ENCODE assay signal across 8 cellular contexts in genomic region chr22:24951942-24952836, GRCh38. TPM values are rescaled to one million over a fixed set of nuclear protein-coding genes. Genes with fewer than 3 reads are reported as not detected.
DNase-seq lines count a peak whose midpoint lies in the region; ATAC-seq and TF ChIP-seq lines count a peak whose summit lies in the region.

Gene KIAA1671, plus strand, starts transcription at chr22:24952716. Its CDS starts 75,284 bp downstream, at chr22:25028000.

- CTCF ChIA-PET in activated CD4-positive, alpha-beta T cell treated with anti-CD3 and anti-CD28 coated beads for 36 hours (lab: Charles Lee): interaction anchor here (0.5 to 9.5 kb wide), 7 partner anchors 14 to 105 kb away, joined by 3 to 79 read pairs (median 4); no protein-coding TSS in a partner anchor

- peaks cover 47% of the 10 kb centered on the region for H3K27me3 Mint-ChIP-seq in activated CD4-positive, alpha-beta T cell treated with anti-CD3 and anti-CD28 coated beads for 36 hours

- peak; percentile 90 for DNase-seq in Daoy (ENCODE audit: low read depth)
- peak; percentile 75 for DNase-seq in NCI-H460 (ENCODE audit: extremely low read depth, low read depth)
- DNase-seq in activated CD4-positive, alpha-beta T cell treated with anti-CD3 and anti-CD28 coated beads for 36 hours: peak; percentile 91
- DNase-seq in choroid plexus epithelial cell (ENCODE audit: low read depth): peak; percentile 62
- peak; percentile 44 for DNase-seq in kidney glomerular epithelial cell (lab: John Stamatoyannopoulos, UW)
- DNase-seq in stimulated activated CD4-positive, alpha-beta T cell treated with anti-CD3 and anti-CD28 coated beads, Interleukin-15, amount 100 ng/mL, for 24 hours: peak; percentile 89

- no peaks in the 10 kb centered on the region for H3K9me3 Mint-ChIP-seq in activated CD4-positive, alpha-beta T cell treated with anti-CD3 and anti-CD28 coated beads for 36 hours (ENCODE audit: low read depth)

- POLR2A ChIA-PET in activated CD4-positive, alpha-beta T cell treated with anti-CD3 and anti-CD28 coated beads for 36 hours (lab: Charles Lee): no interaction called here

- intact Hi-C loops in activated CD4-positive, alpha-beta T cell treated with anti-CD3 and anti-CD28 coated beads for 36 hours (cut with DNase I, micrococcal nuclease): loop anchor here (1.0 to 2.0 kb wide), 6 partner anchors 42 to 497 kb away; no protein-coding TSS in a partner anchor

- H3K4me3 Mint-ChIP-seq in activated CD4-positive, alpha-beta T cell treated with anti-CD3 and anti-CD28 coated beads for 36 hours: peak within 1 kb of the TSS; percentile 75

- peak; percentile 98 for TF ChIP-seq CTCF in choroid plexus epithelial cell (conservative IDR thresholded peaks at IDR 0.05; ENCODE audit: low read depth, low read length)

- H3K27ac Mint-ChIP-seq in activated CD4-positive, alpha-beta T cell treated with anti-CD3 and anti-CD28 coated beads for 36 hours: no peak within 1 kb of the TSS

- ATAC-seq in HG02759 (IDR thresholded peaks at IDR 0.05; ENCODE audit: unreplicated experiment) (peak; percentile 90), GM21786 (IDR thresholded peaks at IDR 0.05; ENCODE audit: unreplicated experiment) (no peak)
- ATAC-seq in activated CD4-positive, alpha-beta T cell treated with anti-CD3 and anti-CD28 coated beads for 36 hours: peak; percentile 97

- H3K36me3 Mint-ChIP-seq in activated CD4-positive, alpha-beta T cell treated with anti-CD3 and anti-CD28 coated beads for 36 hours (ENCODE audit: low read depth): no peaks in the 10 kb centered on the region

- peak within 1 kb of the TSS; percentile 75 for H3K4me3 ChIP-seq in choroid plexus epithelial cell (ENCODE audit: low read depth, low read length)

- peaks cover 10% of the 10 kb centered on the region for H3K4me1 Mint-ChIP-seq in activated CD4-positive, alpha-beta T cell treated with anti-CD3 and anti-CD28 coated beads for 36 hours

RNA-seq across cellular contexts. Expression of gene KIAA1671, which starts in this region (rescaled TPM):
- total RNA-seq in Daoy (2014; rRNA removed; shearing (Covaris generic)): 3.1 and 5.5 TPM in 2 replicates
- total RNA-seq in NCI-H460 (2014; rRNA removed; shearing (Covaris generic)): 7.1 and 7.5 TPM in 2 replicates
- polyA plus RNA-seq in NCI-H460 (2014; cell fraction: nucleus; rRNA removed): 2.8 and 5.3 TPM in 2 replicates
- total RNA-seq in activated CD4-positive, alpha-beta T cell treated with anti-CD3 and anti-CD28 coated beads for 36 hours: 10 to 100 TPM; 12.3 to 14.0 TPM
